Comparison of ENCODE assay signal across 8 cellular contexts in the genomic region with DNA sequence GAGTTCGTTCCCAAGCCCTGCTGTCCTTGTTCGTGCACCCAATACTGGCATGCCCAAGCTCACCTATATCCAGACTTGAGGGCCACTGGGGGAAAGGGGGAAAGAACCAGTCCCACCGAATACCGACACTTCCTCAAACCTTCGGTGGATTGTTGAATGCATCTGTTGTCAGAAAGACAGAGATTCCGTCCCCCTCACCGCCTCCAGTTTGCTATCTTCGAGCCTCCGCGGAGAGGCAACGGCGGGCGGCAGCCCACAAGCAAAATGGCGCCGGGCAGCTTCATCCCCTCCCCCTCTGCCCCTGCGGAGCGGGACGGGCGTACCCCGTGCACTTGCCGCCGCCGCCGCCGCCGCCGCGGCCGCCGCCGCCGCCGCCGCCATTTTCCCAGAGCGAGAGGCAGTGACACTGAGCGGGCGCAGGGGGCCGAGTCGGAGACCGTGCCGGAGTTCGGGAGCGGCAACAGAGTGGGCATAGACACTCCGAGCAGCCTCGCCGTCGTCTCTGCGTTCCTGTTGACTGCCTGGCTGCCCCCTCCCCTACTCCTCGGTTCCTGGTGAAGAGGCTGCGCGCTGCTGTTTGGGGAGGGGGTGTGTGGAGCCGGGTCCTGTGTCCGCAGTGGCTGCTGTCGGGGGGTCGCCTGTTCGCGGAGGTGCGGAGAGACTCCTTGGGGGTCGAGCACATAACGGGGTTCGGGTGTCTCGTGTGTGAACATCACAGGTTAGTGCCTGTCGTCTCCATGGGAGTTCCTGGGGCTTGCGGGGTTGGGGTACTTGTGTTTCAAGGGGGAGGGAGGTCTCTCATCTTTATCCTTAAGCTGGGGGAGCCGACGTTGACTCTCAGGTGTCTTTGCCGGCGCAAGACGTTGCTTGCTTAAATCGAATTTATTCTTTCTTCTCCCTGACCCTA. TPM values are rescaled to one million over a fixed set of nuclear protein-coding genes. Genes with fewer than 3 reads are reported as not detected.
A peak's percentile ranks its signal among the peaks of the same experiment; 100 is the strongest.
DNase-seq lines count a peak whose midpoint lies in the region; ATAC-seq and TF ChIP-seq lines count a peak whose summit lies in the region.

A gene with protein sequence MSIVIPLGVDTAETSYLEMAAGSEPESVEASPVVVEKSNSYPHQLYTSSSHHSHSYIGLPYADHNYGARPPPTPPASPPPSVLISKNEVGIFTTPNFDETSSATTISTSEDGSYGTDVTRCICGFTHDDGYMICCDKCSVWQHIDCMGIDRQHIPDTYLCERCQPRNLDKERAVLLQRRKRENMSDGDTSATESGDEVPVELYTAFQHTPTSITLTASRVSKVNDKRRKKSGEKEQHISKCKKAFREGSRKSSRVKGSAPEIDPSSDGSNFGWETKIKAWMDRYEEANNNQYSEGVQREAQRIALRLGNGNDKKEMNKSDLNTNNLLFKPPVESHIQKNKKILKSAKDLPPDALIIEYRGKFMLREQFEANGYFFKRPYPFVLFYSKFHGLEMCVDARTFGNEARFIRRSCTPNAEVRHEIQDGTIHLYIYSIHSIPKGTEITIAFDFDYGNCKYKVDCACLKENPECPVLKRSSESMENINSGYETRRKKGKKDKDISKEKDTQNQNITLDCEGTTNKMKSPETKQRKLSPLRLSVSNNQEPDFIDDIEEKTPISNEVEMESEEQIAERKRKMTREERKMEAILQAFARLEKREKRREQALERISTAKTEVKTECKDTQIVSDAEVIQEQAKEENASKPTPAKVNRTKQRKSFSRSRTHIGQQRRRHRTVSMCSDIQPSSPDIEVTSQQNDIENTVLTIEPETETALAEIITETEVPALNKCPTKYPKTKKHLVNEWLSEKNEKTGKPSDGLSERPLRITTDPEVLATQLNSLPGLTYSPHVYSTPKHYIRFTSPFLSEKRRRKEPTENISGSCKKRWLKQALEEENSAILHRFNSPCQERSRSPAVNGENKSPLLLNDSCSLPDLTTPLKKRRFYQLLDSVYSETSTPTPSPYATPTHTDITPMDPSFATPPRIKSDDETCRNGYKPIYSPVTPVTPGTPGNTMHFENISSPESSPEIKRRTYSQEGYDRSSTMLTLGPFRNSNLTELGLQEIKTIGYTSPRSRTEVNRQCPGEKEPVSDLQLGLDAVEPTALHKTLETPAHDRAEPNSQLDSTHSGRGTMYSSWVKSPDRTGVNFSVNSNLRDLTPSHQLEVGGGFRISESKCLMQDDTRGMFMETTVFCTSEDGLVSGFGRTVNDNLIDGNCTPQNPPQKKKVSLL (N-terminal part only) (plus strand): TSS at position 388 of the 907 bp plus-strand sequence. CDS start 26,748 bp downstream, outside the sequence.

- H3K4me1 Mint-ChIP-seq in activated T-helper 17 cell treated with anti-CD3 and anti-CD28 coated beads, Interleukin-2, amount 50 U/mL, for 72 hours = peaks cover 15% of the 10 kb centered on the region
- peaks cover 34% of the 10 kb centered on the region for H3K4me1 Mint-ChIP-seq in nephron
- peaks cover 49% of the 10 kb centered on the region for H3K4me1 Mint-ChIP-seq in stimulated activated naive CD8-positive, alpha-beta T cell treated with anti-CD3 and anti-CD28 coated beads, Interleukin-15, Interleukin-2, amounts not matched to agents 100 ng/mL and 50 ng/mL, for 24 hours (ENCODE audit: low read depth)

- ATAC-seq in GM21619 (IDR thresholded peaks at IDR 0.05; ENCODE audit: unreplicated experiment) = peak; percentile 26
- peak; percentile 22 for ATAC-seq in activated T-helper 17 cell treated with anti-CD3 and anti-CD28 coated beads, Interleukin-2, amount 50 U/mL, for 72 hours (replicated peaks)

- H3K4me3 Mint-ChIP-seq in activated T-helper 17 cell treated with anti-CD3 and anti-CD28 coated beads, Interleukin-2, amount 50 U/mL, for 72 hours = peak within 1 kb of the TSS; percentile 99
- peak within 1 kb of the TSS; percentile 93 to 99 (median 98) for H3K4me3 Mint-ChIP-seq in nephron
- peak within 1 kb of the TSS; percentile 97 for H3K4me3 Mint-ChIP-seq in stimulated activated naive CD8-positive, alpha-beta T cell treated with anti-CD3 and anti-CD28 coated beads, Interleukin-15, Interleukin-2, amounts not matched to agents 100 ng/mL and 50 ng/mL, for 24 hours

- H3K27me3 Mint-ChIP-seq in activated T-helper 17 cell treated with anti-CD3 and anti-CD28 coated beads, Interleukin-2, amount 50 U/mL, for 72 hours = no peaks in the 10 kb centered on the region
- peaks cover 3% of the 10 kb centered on the region for H3K27me3 Mint-ChIP-seq in nephron (ENCODE audit: low read depth)
- H3K27me3 Mint-ChIP-seq in stimulated activated naive CD8-positive, alpha-beta T cell treated with anti-CD3 and anti-CD28 coated beads, Interleukin-15, Interleukin-2, amounts not matched to agents 100 ng/mL and 50 ng/mL, for 24 hours = peaks cover 4% of the 10 kb centered on the region

- DNase-seq in DMS114 treated with DMSO at 0.1 percent for 48 hours (lab: John Stamatoyannopoulos, UW; ENCODE audit: unreplicated experiment) (peak; percentile 63), KBM-7 (peak; percentile 90), RPMI8226 (peak; percentile 96), fibroblast of peridontal ligament (ENCODE audit: extremely low read depth) (peak; percentile 76)

- H3K9me3 Mint-ChIP-seq in activated T-helper 17 cell treated with anti-CD3 and anti-CD28 coated beads, Interleukin-2, amount 50 U/mL, for 72 hours = no peaks in the 10 kb centered on the region
- no peaks in the 10 kb centered on the region for H3K9me3 Mint-ChIP-seq in nephron
- no peaks in the 10 kb centered on the region for H3K9me3 Mint-ChIP-seq in stimulated activated naive CD8-positive, alpha-beta T cell treated with anti-CD3 and anti-CD28 coated beads, Interleukin-15, Interleukin-2, amounts not matched to agents 100 ng/mL and 50 ng/mL, for 24 hours

- peak in 2 of 3 experiments; percentile 13 to 34 for TF ChIP-seq CTCF in nephron (IDR thresholded peaks at IDR 0.05; ENCODE audit: unreplicated experiment in 3 of 3)

- H3K27ac Mint-ChIP-seq in activated T-helper 17 cell treated with anti-CD3 and anti-CD28 coated beads, Interleukin-2, amount 50 U/mL, for 72 hours = peak within 1 kb of the TSS; percentile 100
- peak within 1 kb of the TSS; percentile 100 for H3K27ac Mint-ChIP-seq in nephron
- peak within 1 kb of the TSS; percentile 100 for H3K27ac Mint-ChIP-seq in stimulated activated naive CD8-positive, alpha-beta T cell treated with anti-CD3 and anti-CD28 coated beads, Interleukin-15, Interleukin-2, amounts not matched to agents 100 ng/mL and 50 ng/mL, for 24 hours

- in situ Hi-C loops in KBM-7 (cut with MboI; ENCODE audit: low pct_unique_long_range_greater_than_20kb, low sequenced_read_pairs) = no loop called here

- H3K36me3 Mint-ChIP-seq in activated T-helper 17 cell treated with anti-CD3 and anti-CD28 coated beads, Interleukin-2, amount 50 U/mL, for 72 hours (ENCODE audit: low read depth) = peaks cover 98% of the 10 kb centered on the region
- peaks cover 6% of the 10 kb centered on the region for H3K36me3 Mint-ChIP-seq in nephron (ENCODE audit: low read depth)
- peaks cover 70% of the 10 kb centered on the region for H3K36me3 Mint-ChIP-seq in stimulated activated naive CD8-positive, alpha-beta T cell treated with anti-CD3 and anti-CD28 coated beads, Interleukin-15, Interleukin-2, amounts not matched to agents 100 ng/mL and 50 ng/mL, for 24 hours (ENCODE audit: low read depth)

RNA-seq across cellular contexts. Expression of the gene that starts here (rescaled TPM):
- total RNA-seq in activated T-helper 17 cell treated with anti-CD3 and anti-CD28 coated beads, Interleukin-2, amount 50 U/mL, for 72 hours = 100 to 1,000 TPM in 1 of 2 donors, 10 to 100 TPM in 1; 85.2 to 181 TPM

Comparison
In these comparisons a context has a peak if more than half of its experiments do, and no peak if none do; other contexts are left out.
1. Peak in every context shown above with its lines: DNase-seq and ATAC-seq.